10 cellular contexts compared by ENCODE assay signal in the genomic region with DNA sequence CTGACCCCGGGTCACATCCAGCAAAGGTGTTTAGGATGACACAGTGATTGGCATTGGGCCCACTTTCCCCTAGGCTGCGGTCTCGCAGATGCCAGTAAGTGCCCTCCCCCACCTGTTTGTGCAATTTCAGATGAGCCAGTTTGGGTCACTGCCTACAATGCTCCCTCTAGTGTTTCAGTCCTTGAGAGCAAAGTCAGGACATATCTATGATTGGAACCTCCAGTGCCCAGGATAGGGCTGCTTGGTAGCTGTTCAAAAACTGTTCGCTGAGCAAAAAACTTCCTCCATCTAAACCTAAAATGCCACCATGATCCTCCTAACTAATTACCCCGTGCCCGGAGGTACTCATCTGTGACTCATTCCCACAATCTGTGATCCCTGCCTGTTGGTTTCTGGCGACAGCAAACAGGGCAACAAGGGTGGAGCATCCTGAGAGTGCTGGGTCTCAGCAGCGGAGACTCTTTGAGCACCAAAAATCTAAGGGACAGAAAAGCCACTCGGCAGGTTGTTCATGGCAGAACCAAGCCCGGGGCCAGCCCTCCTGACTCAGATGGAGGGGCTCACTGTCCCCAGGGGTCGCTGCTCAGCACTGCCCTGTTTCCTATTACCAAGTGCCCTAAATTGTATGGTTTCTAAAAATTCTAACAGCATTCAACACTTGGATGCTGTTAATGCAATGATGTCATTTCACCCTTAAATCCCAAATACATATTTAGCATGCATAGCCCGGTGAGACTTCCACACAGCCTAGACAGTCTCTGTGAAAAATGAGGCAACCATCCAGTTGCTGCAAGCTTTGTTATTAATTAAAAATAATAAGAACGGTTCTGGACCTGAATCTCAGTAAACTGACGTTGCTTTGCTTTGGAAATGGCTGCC. TPM values are rescaled to one million over a fixed set of nuclear protein-coding genes. Genes with fewer than 3 reads are reported as not detected.
DNase-seq lines count a peak whose midpoint lies in the region; ATAC-seq and TF ChIP-seq lines count a peak whose summit lies in the region.
"Had no signal": no experiment of that assay in that cellular context is flagged by ENCODE, and none has a peak within 500 bp of the region (broad histone marks: within the 10 kb centered on the region; RNA-seq: fewer than 3 reads in every experiment).

No MANE protein-coding gene starts in this region.

- no peaks in the 10 kb centered on the region for H3K9me3 Mint-ChIP-seq in activated CD4-positive, alpha-beta T cell treated with anti-CD3 and anti-CD28 coated beads for 36 hours (ENCODE audit: low read depth)
- H3K9me3 Mint-ChIP-seq in activated CD4-positive, alpha-beta T cell treated with anti-CD3 and anti-CD28 coated beads, Interleukin-2, amount 10 ng/mL, durations not matched to agents 24 days and 14 days = peaks cover 4% of the 10 kb centered on the region

- TF ChIP-seq CTCF in suprapubic skin (IDR thresholded peaks at IDR 0.05) = no peak

- CTCF ChIA-PET in activated CD4-positive, alpha-beta T cell treated with anti-CD3 and anti-CD28 coated beads for 36 hours (lab: Charles Lee) = interaction anchor here (0.5 to 0.9 kb wide), 3 partner anchors 9 to 92 kb away, joined by 3 to 4 read pairs (median 3); no protein-coding TSS in a partner anchor

- TF ChIP-seq EP300 in suprapubic skin (IDR thresholded peaks at IDR 0.05) = no peak

- POLR2A ChIA-PET in activated CD4-positive, alpha-beta T cell treated with anti-CD3 and anti-CD28 coated beads for 36 hours (lab: Charles Lee) = no interaction called here

- no peak overlapping the region for H3K27ac ChIP-seq in suprapubic skin

- peak; percentile 61 for DNase-seq in activated CD4-positive, alpha-beta T cell treated with anti-CD3 and anti-CD28 coated beads for 36 hours
- DNase-seq in activated CD4-positive, alpha-beta T cell treated with anti-CD3 and anti-CD28 coated beads, Interleukin-2, amount 10 ng/mL, durations not matched to agents 24 days and 14 days = no peak
- DNase-seq in NCI-H146 treated with DMSO at 0.1 percent for 48 hours (lab: John Stamatoyannopoulos, UW; ENCODE audit: unreplicated experiment) (peak; percentile 21), suprapubic skin (ENCODE audit: low spot score in 2 of 2) (no peak), T1000 (lab: John Stamatoyannopoulos, UW) (no peak)
- DNase-seq in activated CD4-positive, alpha-beta T cell treated with anti-CD3 and anti-CD28 coated beads, Interleukin-2, amount 50 U/mL, for 1 hour = peak; percentile 25

- no peaks in the 10 kb centered on the region for H3K9me3 ChIP-seq in iPS-15b (ENCODE audit: control insufficient read depth, insufficient read depth, low read length)
- H3K9me3 ChIP-seq in suprapubic skin = no peaks in the 10 kb centered on the region

- WGBS in suprapubic skin = 25% methylated on average over 13 of the region's 14 CpGs

- peak; percentile 62 for ATAC-seq in activated CD4-positive, alpha-beta T cell treated with anti-CD3 and anti-CD28 coated beads for 36 hours
- no peak for ATAC-seq in GM21576 (IDR thresholded peaks at IDR 0.05; ENCODE audit: unreplicated experiment)

- H3K27ac Mint-ChIP-seq in activated CD4-positive, alpha-beta T cell treated with anti-CD3 and anti-CD28 coated beads for 36 hours = no peak overlapping the region
- H3K27ac Mint-ChIP-seq in activated CD4-positive, alpha-beta T cell treated with anti-CD3 and anti-CD28 coated beads, Interleukin-2, amount 10 ng/mL, durations not matched to agents 24 days and 14 days = no peak overlapping the region
- H3K27ac Mint-ChIP-seq: CD4-positive, CD25-positive, alpha-beta regulatory T cell had no signal

- no peak overlapping the region for H3K9ac ChIP-seq in iPS-15b (ENCODE audit: low read depth, low read length)

- intact Hi-C loops in activated CD4-positive, alpha-beta T cell treated with anti-CD3 and anti-CD28 coated beads for 36 hours (cut with DNase I, micrococcal nuclease) = loop anchor here in 1 of 2 experiments (10.0 kb wide), 1 partner anchor 318 kb away; the partner anchor contains the start of gene ABHD12
- intact Hi-C loops in activated CD4-positive, alpha-beta T cell treated with anti-CD3 and anti-CD28 coated beads, Interleukin-2, amount 10 ng/mL, durations not matched to agents 24 days and 14 days (cut with micrococcal nuclease) = no loop called here

- H3K4me3 ChIP-seq in iPS-15b (ENCODE audit: low read depth, low read length) (peak overlapping the region; percentile 48), suprapubic skin (peak overlapping the region; percentile 21)

- H3K27me3 Mint-ChIP-seq in activated CD4-positive, alpha-beta T cell treated with anti-CD3 and anti-CD28 coated beads for 36 hours = peaks cover 59% of the 10 kb centered on the region
- peaks cover 77% of the 10 kb centered on the region for H3K27me3 Mint-ChIP-seq in activated CD4-positive, alpha-beta T cell treated with anti-CD3 and anti-CD28 coated beads, Interleukin-2, amount 10 ng/mL, durations not matched to agents 24 days and 14 days

- H3K36me3 ChIP-seq in iPS-15b (ENCODE audit: control insufficient read depth, insufficient read depth, low read length) (no peaks in the 10 kb centered on the region), suprapubic skin (no peaks in the 10 kb centered on the region)

- H3K27me3 ChIP-seq in iPS-15b (ENCODE audit: control insufficient read depth, insufficient read depth, low read length) = peaks cover 74% of the 10 kb centered on the region
- H3K27me3 ChIP-seq in suprapubic skin = peaks cover 74% of the 10 kb centered on the region

- H3K4me3 Mint-ChIP-seq in activated CD4-positive, alpha-beta T cell treated with anti-CD3 and anti-CD28 coated beads for 36 hours = peak overlapping the region; percentile 32
- no peak overlapping the region for H3K4me3 Mint-ChIP-seq in activated CD4-positive, alpha-beta T cell treated with anti-CD3 and anti-CD28 coated beads, Interleukin-2, amount 10 ng/mL, durations not matched to agents 24 days and 14 days

- no peak for TF ChIP-seq POLR2A in suprapubic skin (IDR thresholded peaks at IDR 0.05)

- peaks cover under 1% of the 10 kb centered on the region for H3K4me1 ChIP-seq in iPS-15b (ENCODE audit: control insufficient read depth, insufficient read depth, low read length)
- H3K4me1 ChIP-seq in suprapubic skin = peaks cover 23% of the 10 kb centered on the region

- H3K4me1 Mint-ChIP-seq in activated CD4-positive, alpha-beta T cell treated with anti-CD3 and anti-CD28 coated beads for 36 hours = peaks cover 14% of the 10 kb centered on the region
- peaks cover 5% of the 10 kb centered on the region for H3K4me1 Mint-ChIP-seq in activated CD4-positive, alpha-beta T cell treated with anti-CD3 and anti-CD28 coated beads, Interleukin-2, amount 10 ng/mL, durations not matched to agents 24 days and 14 days

- peaks cover 2% of the 10 kb centered on the region for H3K36me3 Mint-ChIP-seq in activated CD4-positive, alpha-beta T cell treated with anti-CD3 and anti-CD28 coated beads for 36 hours (ENCODE audit: low read depth)
- H3K36me3 Mint-ChIP-seq in activated CD4-positive, alpha-beta T cell treated with anti-CD3 and anti-CD28 coated beads, Interleukin-2, amount 10 ng/mL, durations not matched to agents 24 days and 14 days (ENCODE audit: low read depth) = peaks cover 2% of the 10 kb centered on the region
- H3K36me3 Mint-ChIP-seq: CD4-positive, CD25-positive, alpha-beta regulatory T cell had no signal

RNA-seq across cellular contexts. Expression of gene VSX1, which starts 5.0 kb away (rescaled TPM):
- not detected for total RNA-seq in activated CD4-positive, alpha-beta T cell treated with anti-CD3 and anti-CD28 coated beads for 36 hours
- not detected in 2 replicates for total RNA-seq in activated CD4-positive, alpha-beta T cell treated with anti-CD3 and anti-CD28 coated beads, Interleukin-2, amount 10 ng/mL, durations not matched to agents 24 days and 14 days
- not detected for total RNA-seq in suprapubic skin
- total RNA-seq: activated CD8-positive, alpha-beta memory T cell treated with anti-CD3 and anti-CD28 coated beads for 36 hours; CD4-positive, CD25-positive, alpha-beta regulatory T cell had no signal

RNA-seq across cellular contexts. Expression of gene ACSS1, which starts 19.0 kb away (rescaled TPM):
- 10 to 100 TPM in 1 of 2 experiments, 1 to 10 TPM in 1; 8.5 to 10.7 TPM for total RNA-seq in activated CD4-positive, alpha-beta T cell treated with anti-CD3 and anti-CD28 coated beads for 36 hours
- total RNA-seq in activated CD4-positive, alpha-beta T cell treated with anti-CD3 and anti-CD28 coated beads, Interleukin-2, amount 10 ng/mL, durations not matched to agents 24 days and 14 days = 13.0 and 13.5 TPM in 2 replicates
- total RNA-seq in suprapubic skin = 10 to 100 TPM; 29.0 to 80.0 (median 47.6) TPM

Comparison
In these comparisons a context has a peak if more than half of its experiments do, and no peak if none do; other contexts are left out.
1. DNase-seq: peak in activated CD4-positive, alpha-beta T cell treated with anti-CD3 and anti-CD28 coated beads for 36 hours (single experiment), NCI-H146 treated with DMSO at 0.1 percent for 48 hours (single experiment) and activated CD4-positive, alpha-beta T cell treated with anti-CD3 and anti-CD28 coated beads, Interleukin-2, amount 50 U/mL, for 1 hour (single experiment); none in activated CD4-positive, alpha-beta T cell treated with anti-CD3 and anti-CD28 coated beads, Interleukin-2, amount 10 ng/mL, durations not matched to agents 24 days and 14 days (single experiment), suprapubic skin (0 of 2) and T1000 (single experiment).